In genomic region chr1:194495434-194495833, GRCh38 we compare ENCODE assay signal across 3 cellular contexts.
"Had no signal": no experiment of that assay in that cellular context is flagged by ENCODE, and none has a peak within 500 bp of the region (broad histone marks: within the 10 kb centered on the region; RNA-seq: fewer than 3 reads in every experiment).

No MANE protein-coding gene starts in this region.

- DNase-seq: GDM1, GF-D8 had no signal

- H3K4me3 ChIP-seq: GM12878 had no signal
